9 cellular contexts compared by ENCODE assay signal in the genomic region with DNA sequence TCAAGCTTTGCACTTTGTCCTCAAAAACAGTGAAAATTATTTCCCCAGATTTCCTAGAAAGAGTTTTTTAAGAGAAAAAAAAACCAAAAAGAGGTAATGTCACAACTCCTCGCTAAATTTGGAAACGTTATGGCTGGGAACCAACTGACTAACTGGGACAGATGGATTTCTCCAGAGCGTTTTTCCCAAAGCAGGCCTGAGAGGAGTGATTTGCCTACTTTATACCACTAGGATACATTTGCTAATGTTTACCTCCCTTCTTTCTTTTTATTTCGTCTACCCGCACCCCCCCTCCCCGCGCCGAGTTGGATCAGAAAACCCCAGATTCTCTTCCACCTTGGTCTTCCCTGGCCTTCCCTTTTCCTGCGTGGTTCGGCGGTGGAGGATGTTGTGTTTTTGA.
DNase-seq lines count a peak whose midpoint lies in the region; TF ChIP-seq lines count a peak whose summit lies in the region.
"Had no signal": no experiment of that assay in that cellular context is flagged by ENCODE, and none has a peak within 500 bp of the region (broad histone marks: within the 10 kb centered on the region; RNA-seq: fewer than 3 reads in every experiment).

No MANE protein-coding gene starts in this region.

- no peaks in the 10 kb centered on the region for H3K9me3 Mint-ChIP-seq in nephron

- peak overlapping the region; percentile 68 to 83 (median 75) for H3K4me3 Mint-ChIP-seq in nephron

- no peaks in the 10 kb centered on the region for H3K36me3 Mint-ChIP-seq in nephron (ENCODE audit: low read depth)

- POLR2A ChIA-PET in HEK293T (lab: Yijun Ruan, JAX), result interaction anchor here (0.8 to 2.3 kb wide), 4 partner anchors 10 to 167 kb away, joined by 3 to 15 read pairs (median 8); a partner anchor contains a TSS

- H3K27ac Mint-ChIP-seq in nephron, result peak overlapping the region; percentile 99 to 100 (median 100)

- DNase-seq in DMS 273 treated with DMSO at 0.1 percent for 48 hours (lab: John Stamatoyannopoulos, UW) (peak; percentile 97), NCI-H1694 (lab: John Stamatoyannopoulos, UW) (peak; percentile 93), coronary artery (ENCODE audit: low spot score) (no peak), HEK293T (ENCODE audit: extremely low spot score) (no peak), COLO668 (lab: John Stamatoyannopoulos, UW; ENCODE audit: unreplicated experiment) (no peak)
- DNase-seq in stimulated activated naive CD4-positive, alpha-beta T cell treated with Interleukin-2 at 50 U/mL for 16 hours (lab: John Stamatoyannopoulos, UW), result no peak
- DNase-seq in stimulated activated CD4-positive, alpha-beta T cell treated with anti-CD3 and anti-CD28 coated beads, Interleukin-4, amount 100 ng/mL, for 1 hour, result no peak

- H3K27ac ChIP-seq in coronary artery, result no peak overlapping the region
- H3K27ac ChIP-seq: SJSA1 had no signal

- TF ChIP-seq CTCF in coronary artery (IDR thresholded peaks at IDR 0.05) (no peak), nephron (IDR thresholded peaks at IDR 0.05; ENCODE audit: unreplicated experiment in 3 of 3) (peak; percentile 19 to 24 (median 22))

- CTCF ChIA-PET in HEK293T (lab: Yijun Ruan, JAX), result interaction anchor here (0.6 kb wide), 1 partner anchor 99 kb away, joined by 3 read pairs; no protein-coding TSS in a partner anchor

- peaks cover 82% of the 10 kb centered on the region for H3K4me1 Mint-ChIP-seq in nephron

- H3K27me3 Mint-ChIP-seq in nephron (ENCODE audit: low read depth), result no peaks in the 10 kb centered on the region

- peak overlapping the region; percentile 60 for H3K4me3 ChIP-seq in coronary artery
- H3K4me3 ChIP-seq: SJSA1 had no signal

TF ChIP-seq in HEK293T, 16 proteins besides CTCF, POLR2A, EP300 and RAD21:
- TF ChIP-seq ARNT (IDR thresholded peaks at IDR 0.05) (no peak), LEF1 (IDR thresholded peaks at IDR 0.05; ENCODE audit: borderline replicate concordance) (no peak), SUZ12 (IDR thresholded peaks at IDR 0.05) (no peak), FOXM1 (IDR thresholded peaks at IDR 0.05; ENCODE audit: borderline replicate concordance) (no peak), FOXK2 (IDR thresholded peaks at IDR 0.05) (no peak), ZNF384 (IDR thresholded peaks at IDR 0.05) (no peak), NFRKB (IDR thresholded peaks at IDR 0.05) (no peak), L3MBTL2 (conservative IDR thresholded peaks at IDR 0.05) (no peak), ELF4 (IDR thresholded peaks at IDR 0.05) (no peak), BHLHE40 (IDR thresholded peaks at IDR 0.05; ENCODE audit: borderline replicate concordance) (no peak), CTBP1 (IDR thresholded peaks at IDR 0.05; ENCODE audit: borderline replicate concordance) (no peak), TARDBP (IDR thresholded peaks at IDR 0.05) (no peak), HDGF (IDR thresholded peaks at IDR 0.05; ENCODE audit: borderline replicate concordance) (no peak), SP1 (IDR thresholded peaks at IDR 0.05) (no peak)
- TF ChIP-seq, protein P1, sequence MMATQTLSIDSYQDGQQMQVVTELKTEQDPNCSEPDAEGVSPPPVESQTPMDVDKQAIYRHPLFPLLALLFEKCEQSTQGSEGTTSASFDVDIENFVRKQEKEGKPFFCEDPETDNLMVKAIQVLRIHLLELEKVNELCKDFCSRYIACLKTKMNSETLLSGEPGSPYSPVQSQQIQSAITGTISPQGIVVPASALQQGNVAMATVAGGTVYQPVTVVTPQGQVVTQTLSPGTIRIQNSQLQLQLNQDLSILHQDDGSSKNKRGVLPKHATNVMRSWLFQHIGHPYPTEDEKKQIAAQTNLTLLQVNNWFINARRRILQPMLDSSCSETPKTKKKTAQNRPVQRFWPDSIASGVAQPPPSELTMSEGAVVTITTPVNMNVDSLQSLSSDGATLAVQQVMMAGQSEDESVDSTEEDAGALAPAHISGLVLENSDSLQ (IDR thresholded peaks at IDR 0.05), result no peak

Comparison
In these comparisons a context has a peak if more than half of its experiments do, and no peak if none do; other contexts are left out.
1. DNase-seq: peak in DMS 273 treated with DMSO at 0.1 percent for 48 hours (single experiment) and NCI-H1694 (single experiment); none in coronary artery (single experiment), HEK293T (single experiment), COLO668 (single experiment), stimulated activated naive CD4-positive, alpha-beta T cell treated with Interleukin-2 at 50 U/mL for 16 hours (single experiment) and stimulated activated CD4-positive, alpha-beta T cell treated with anti-CD3 and anti-CD28 coated beads, Interleukin-4, amount 100 ng/mL, for 1 hour (single experiment).